Comparison of ENCODE assay signal across 11 cellular contexts in the genomic region with DNA sequence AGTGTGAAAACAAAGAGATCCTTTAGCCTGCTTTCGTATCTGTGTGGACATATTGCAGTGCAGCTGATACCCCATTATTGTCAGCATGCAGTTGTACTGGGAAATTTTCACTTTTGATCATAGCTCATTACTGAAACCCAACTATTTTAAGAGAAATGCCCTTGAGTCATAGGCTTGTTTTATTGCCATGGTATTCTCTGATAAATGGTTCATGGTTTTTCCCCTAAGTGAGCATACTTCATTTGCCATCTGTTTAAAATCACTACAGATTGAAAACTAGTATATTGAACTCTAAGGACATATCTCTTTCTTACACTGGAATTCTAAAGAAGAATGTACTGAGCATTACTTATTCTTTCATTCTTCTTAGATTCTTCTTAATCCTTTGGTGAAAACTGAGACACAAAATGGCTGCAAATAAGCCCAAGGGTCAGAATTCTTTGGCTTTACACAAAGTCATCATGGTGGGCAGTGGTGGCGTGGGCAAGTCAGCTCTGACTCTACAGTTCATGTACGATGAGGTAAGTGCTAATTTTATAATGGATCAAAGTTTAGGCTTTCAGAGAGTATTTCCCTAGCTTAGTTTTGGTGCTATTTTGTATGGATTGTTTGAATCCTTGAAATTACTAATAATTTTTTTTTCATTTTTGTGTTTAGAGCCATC.
DNase-seq lines count a peak whose midpoint lies in the region; ATAC-seq, FAIRE-seq and TF ChIP-seq lines count a peak whose summit lies in the region.
"Had no signal": no experiment of that assay in that cellular context is flagged by ENCODE, and none has a peak within 500 bp of the region (broad histone marks: within the 10 kb centered on the region; RNA-seq: fewer than 3 reads in every experiment).

No MANE protein-coding gene starts in this region.

- peaks cover 0 to 44% (median 18%) of the 10 kb centered on the region in 3 donors for H3K36me3 Mint-ChIP-seq in naive thymus-derived CD8-positive, alpha-beta T cell

- TF ChIP-seq CTCF in hepatocyte (IDR thresholded peaks at IDR 0.05; ENCODE audit: poor library complexity): no peak

- no peaks in the 10 kb centered on the region for H3K9me3 ChIP-seq in hepatocyte (ENCODE audit: low read depth)

- H3K9me2 ChIP-seq in hepatocyte (replicated peaks; ENCODE audit: insufficient read depth): no peaks in the 10 kb centered on the region

- ATAC-seq in GM21526 (IDR thresholded peaks at IDR 0.05; ENCODE audit: low FRiP score, unreplicated experiment) (peak; percentile 86), HG03439 (IDR thresholded peaks at IDR 0.05; ENCODE audit: unreplicated experiment) (peak; percentile 69)
- ATAC-seq in naive thymus-derived CD8-positive, alpha-beta T cell: no peak
- ATAC-seq: Right ventricle myocardium inferior had no signal

- FAIRE-seq in GM18507 (lab: Jason Lieb, UNC): no peak
- FAIRE-seq: endothelial cell of umbilical vein had no signal

- no peaks in the 10 kb centered on the region for H3K27me3 Mint-ChIP-seq in naive thymus-derived CD8-positive, alpha-beta T cell

- H3K4me3 Mint-ChIP-seq in naive thymus-derived CD8-positive, alpha-beta T cell: no peak overlapping the region

- H3K4me2 ChIP-seq in hepatocyte: no peak overlapping the region

- peaks cover 62% of the 10 kb centered on the region for H3K79me2 ChIP-seq in hepatocyte

- H3K27ac Mint-ChIP-seq in naive thymus-derived CD8-positive, alpha-beta T cell: peak overlapping the region in 2 of 10 donors; percentile 36 to 60

- peak overlapping the region; percentile 16 for H3K27ac ChIP-seq in hepatocyte

- peaks cover 26% of the 10 kb centered on the region for H3K4me1 ChIP-seq in hepatocyte (ENCODE audit: insufficient read depth)

- WGBS in hepatocyte (ENCODE audit: low lambda C conversion rate, missing lambda C conversion rate): 80% methylated on average over 3 of the region's 3 CpGs

- H2AFZ ChIP-seq in hepatocyte: no peak overlapping the region

- H4K20me1 ChIP-seq in hepatocyte (ENCODE audit: insufficient read depth, poor library complexity, severe bottlenecking): peaks cover 7% of the 10 kb centered on the region

- no peak overlapping the region for H3K4me3 ChIP-seq in hepatocyte

- POLR2A ChIA-PET in naive thymus-derived CD8-positive, alpha-beta T cell (lab: Charles Lee): interaction anchor here (0.7 kb wide), 1 partner anchor 93 kb away, joined by 4 read pairs; no protein-coding TSS in a partner anchor

- H3K9me3 Mint-ChIP-seq in naive thymus-derived CD8-positive, alpha-beta T cell: peaks cover 0 to 1% (median 0%) of the 10 kb centered on the region in 9 donors

- H3K4me1 Mint-ChIP-seq in naive thymus-derived CD8-positive, alpha-beta T cell: peaks cover 18 to 44% (median 32%) of the 10 kb centered on the region in 4 donors

- H3K36me3 ChIP-seq in hepatocyte (replicated peaks; ENCODE audit: insufficient read depth, low read depth): no peaks in the 10 kb centered on the region

- no peaks in the 10 kb centered on the region for H3K27me3 ChIP-seq in hepatocyte

- DNase-seq in GM18507 (ENCODE audit: extremely low spot score, insufficient read length, low read depth): peak; percentile 4
- no peak for DNase-seq in hepatocyte (ENCODE audit: low spot score)
- no peak for DNase-seq in naive thymus-derived CD8-positive, alpha-beta T cell
- DNase-seq in UCSD-AML1 (lab: John Stamatoyannopoulos, UW; ENCODE audit: unreplicated experiment): no peak
- no peak for DNase-seq in NCI-H226
- no peak for DNase-seq in NCI-H2196 treated with DMSO at 0.1 percent for 48 hours (lab: John Stamatoyannopoulos, UW; ENCODE audit: unreplicated experiment)
- DNase-seq: DND-41 had no signal

Comparison
In these comparisons a context has a peak if more than half of its experiments do, and no peak if none do; other contexts are left out.
1. ATAC-seq: peak in GM21526 (single experiment) and HG03439 (single experiment); none in naive thymus-derived CD8-positive, alpha-beta T cell (0 of 2).